19 cellular contexts compared by ENCODE assay signal in genomic region chr3:168984872-168985271, GRCh38.
"Had no signal": no experiment of that assay in that cellular context is flagged by ENCODE, and none has a peak within 500 bp of the region (broad histone marks: within the 10 kb centered on the region; RNA-seq: fewer than 3 reads in every experiment).

No MANE protein-coding gene starts in this region.

- H3K4me3 ChIP-seq: dorsolateral prefrontal cortex, gastrocnemius medialis, lung, pancreas had no signal

- DNase-seq: cortex of kidney; dorsolateral prefrontal cortex; effector CD8-positive, alpha-beta T cell; gastrocnemius medialis; islet precursor cell; left colon; left ventricle myocardium superior; mesendoderm; naive B cell; occipital lobe; pancreas; right cardiac atrium; small intestine; stimulated activated CD4-positive, alpha-beta T cell treated with anti-CD3 and anti-CD28 coated beads, Interleukin-12 subunit alpha, Interleukin-12 subunit beta, amount 100 ng/mL, for 4 hours; stimulated activated CD4-positive, alpha-beta T cell treated with anti-CD3 and anti-CD28 coated beads, Interleukin-2, amount 100 ng/mL, for 48 hours; stimulated activated naive CD4-positive, alpha-beta T cell treated with Interleukin-2 at 50 U/mL for 16 hours; trophoblast cell had no signal

- H3K27me3 ChIP-seq: gastrocnemius medialis had no signal

- H3K36me3 ChIP-seq: gastrocnemius medialis, pancreas had no signal

- FAIRE-seq: pancreas, small intestine, urothelium cell line had no signal
